In genomic region chr12:122785503-122785902, GRCh38 we compare ENCODE assay signal across 31 cellular contexts.
"Had no signal": no experiment of that assay in that cellular context is flagged by ENCODE, and none has a peak within 500 bp of the region (broad histone marks: within the 10 kb centered on the region; RNA-seq: fewer than 3 reads in every experiment).

No MANE protein-coding gene starts in this region.

- H3K4me1 ChIP-seq: body of pancreas, esophagus muscularis mucosa, heart left ventricle, pancreas, prostate gland, sigmoid colon, stomach, thyroid gland, upper lobe of left lung, vagina had no signal

- ATAC-seq: activated T-cell treated with anti-CD3 and anti-CD28 coated beads, Interleukin-2, amount 50 U/mL, for 72 hours; body of pancreas; foreskin keratinocyte; heart left ventricle; left colon; naive thymus-derived CD4-positive, alpha-beta T cell; pancreas; stimulated activated effector memory CD8-positive, alpha-beta T cell treated with anti-CD3 and anti-CD28 coated beads, Interleukin-12 subunit alpha, Interleukin-12 subunit beta, amount 100 ng/mL, for 72 hours had no signal

- H3K27me3 Mint-ChIP-seq: activated naive CD8-positive, alpha-beta T cell; naive thymus-derived CD4-positive, alpha-beta T cell had no signal

- H3K27me3 ChIP-seq: body of pancreas, esophagus muscularis mucosa, foreskin keratinocyte, heart left ventricle, pancreas, sigmoid colon, stomach, thyroid gland, upper lobe of left lung, vagina had no signal

- H3K27ac Mint-ChIP-seq: activated naive CD8-positive, alpha-beta T cell; activated T-cell treated with anti-CD3 and anti-CD28 coated beads, Interleukin-2, amount 50 U/mL, for 72 hours; immature natural killer cell; naive thymus-derived CD4-positive, alpha-beta T cell; stimulated activated effector memory CD8-positive, alpha-beta T cell treated with anti-CD3 and anti-CD28 coated beads, Interleukin-12 subunit alpha, Interleukin-12 subunit beta, amount 100 ng/mL, for 72 hours had no signal

- H3K9me3 Mint-ChIP-seq: activated T-cell treated with anti-CD3 and anti-CD28 coated beads, Interleukin-2, amount 50 U/mL, for 72 hours; immature natural killer cell; naive thymus-derived CD4-positive, alpha-beta T cell; stimulated activated effector memory CD8-positive, alpha-beta T cell treated with anti-CD3 and anti-CD28 coated beads, Interleukin-12 subunit alpha, Interleukin-12 subunit beta, amount 100 ng/mL, for 72 hours had no signal

- DNase-seq: activated CD4-positive, alpha-beta T cell treated with anti-CD3 and anti-CD28 coated beads for 4 hours; activated CD4-positive, alpha-beta T cell treated with anti-CD3 and anti-CD28 coated beads, Interleukin-2, amount 50 U/mL, for 4 hours; activated naive CD4-positive, alpha-beta T cell; activated T-cell treated with anti-CD3 and anti-CD28 coated beads for 4 hours; activated T-cell treated with anti-CD3 and anti-CD28 coated beads, Interleukin-2, amount 50 U/mL, for 72 hours; anterior cingulate cortex; body of pancreas; dermis blood vessel endothelial cell; effector CD4-positive, alpha-beta T cell; foreskin keratinocyte; heart left ventricle; hypothalamus; immature natural killer cell; kidney; left colon; midbrain; naive thymus-derived CD4-positive, alpha-beta T cell; pancreas; retina; sigmoid colon; small intestine; stimulated activated CD4-positive, alpha-beta T cell treated with anti-CD3 and anti-CD28 coated beads, Interleukin-4, amount 100 ng/mL, for 24 hours; stomach; thyroid gland; upper lobe of left lung had no signal

- H3K4me1 Mint-ChIP-seq: immature natural killer cell; naive thymus-derived CD4-positive, alpha-beta T cell; stimulated activated effector memory CD8-positive, alpha-beta T cell treated with anti-CD3 and anti-CD28 coated beads, Interleukin-12 subunit alpha, Interleukin-12 subunit beta, amount 100 ng/mL, for 72 hours had no signal

- H3K36me3 Mint-ChIP-seq: activated naive CD8-positive, alpha-beta T cell; immature natural killer cell; naive thymus-derived CD4-positive, alpha-beta T cell; stimulated activated effector memory CD8-positive, alpha-beta T cell treated with anti-CD3 and anti-CD28 coated beads, Interleukin-12 subunit alpha, Interleukin-12 subunit beta, amount 100 ng/mL, for 72 hours had no signal

- H3K4me3 ChIP-seq: body of pancreas, esophagus muscularis mucosa, heart left ventricle, pancreas, prostate gland, sigmoid colon, stomach, thyroid gland, upper lobe of left lung, vagina had no signal

- H3K27ac ChIP-seq: body of pancreas, esophagus muscularis mucosa, foreskin keratinocyte, heart left ventricle, pancreas, prostate gland, sigmoid colon, stomach, thyroid gland, upper lobe of left lung, vagina, VCaP had no signal

- H3K9me3 ChIP-seq: body of pancreas, esophagus muscularis mucosa, heart left ventricle, pancreas, prostate gland, sigmoid colon, stomach, thyroid gland, upper lobe of left lung, vagina had no signal

- H3K4me3 Mint-ChIP-seq: activated naive CD8-positive, alpha-beta T cell; activated T-cell treated with anti-CD3 and anti-CD28 coated beads, Interleukin-2, amount 50 U/mL, for 72 hours; immature natural killer cell; naive thymus-derived CD4-positive, alpha-beta T cell; stimulated activated effector memory CD8-positive, alpha-beta T cell treated with anti-CD3 and anti-CD28 coated beads, Interleukin-12 subunit alpha, Interleukin-12 subunit beta, amount 100 ng/mL, for 72 hours had no signal

- H3K36me3 ChIP-seq: esophagus muscularis mucosa, heart left ventricle, pancreas, prostate gland, sigmoid colon, stomach, thyroid gland, upper lobe of left lung, vagina had no signal
